ENCODE assay signal across 8 cellular contexts in the genomic region with DNA sequence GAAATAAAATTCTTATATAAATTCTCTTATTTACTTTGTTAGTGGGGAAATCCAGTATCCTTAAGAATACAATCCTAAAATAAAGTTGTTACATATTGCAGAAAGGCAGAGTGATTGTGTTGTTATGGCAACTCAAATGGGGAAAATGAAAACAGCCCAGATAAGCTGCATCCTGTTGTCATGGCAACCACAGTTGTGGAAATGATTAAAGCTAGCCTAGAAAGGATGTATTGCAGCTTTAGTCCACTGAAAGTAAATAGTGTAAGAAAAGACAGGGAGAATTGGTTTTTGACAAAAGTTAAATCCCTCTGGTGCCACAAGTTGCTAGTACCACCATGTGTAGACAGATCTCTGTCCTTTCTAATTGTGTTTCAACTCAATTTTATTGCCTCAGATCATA. TPM values are rescaled to one million over a fixed set of nuclear protein-coding genes. Genes with fewer than 3 reads are reported as not detected.
DNase-seq lines count a peak whose midpoint lies in the region; ATAC-seq, FAIRE-seq and TF ChIP-seq lines count a peak whose summit lies in the region.

No MANE protein-coding gene starts in this region.

- no peaks in the 10 kb centered on the region for H3K79me2 ChIP-seq in H1 (ENCODE audit: control insufficient read depth in 1 of 2, insufficient read depth in 2 of 2, low read length in 2 of 2)

- H3K23ac ChIP-seq in H1 (ENCODE audit: insufficient read length), result no peak overlapping the region

- no peaks in the 10 kb centered on the region for H3K9me3 Mint-ChIP-seq in stimulated activated naive CD8-positive, alpha-beta T cell treated with anti-CD3 and anti-CD28 coated beads, Interleukin-15, amount 100 ng/mL, for 72 hours

- no peak overlapping the region for H4K8ac ChIP-seq in H1 (ENCODE audit: extremely low read depth, insufficient read depth, low read length)

- H3K4me3 Mint-ChIP-seq in stimulated activated naive CD8-positive, alpha-beta T cell treated with anti-CD3 and anti-CD28 coated beads, Interleukin-15, amount 100 ng/mL, for 72 hours, result no peak overlapping the region

- TF ChIP-seq POLR2A in H1 (IDR thresholded peaks at IDR 0.05; ENCODE audit: control extremely low read depth in 1 of 2, low read depth in 2 of 2, low read length in 2 of 2), result no peak

- H3K4me3 ChIP-seq in H1 (ENCODE audit: extremely low read depth in 1 of 4, insufficient read depth in 2 of 4, low read depth in 3 of 4, low read length in 4 of 4), result no peak overlapping the region

- no peak for TF ChIP-seq EP300 in H1 (IDR thresholded peaks at IDR 0.05; ENCODE audit: borderline replicate concordance in 1 of 2, low read depth in 2 of 2, low read length in 2 of 2)

- TF ChIP-seq CTCF in H1 (IDR thresholded peaks at IDR 0.05; ENCODE audit: control extremely low read depth in 1 of 3, insufficient read depth in 1 of 3, low read depth in 1 of 3, low read length in 3 of 3), result no peak

- no peak overlapping the region for H4K5ac ChIP-seq in H1 (ENCODE audit: insufficient read length, low read depth, low read length)

- CTCF ChIA-PET in H1 (lab: Charles Lee; ENCODE audit: partially characterized antibody), result interaction anchor here (1.1 to 2.1 kb wide), 3 partner anchors 9 to 183 kb away, joined by 4 to 5 read pairs (median 4); no protein-coding TSS in a partner anchor

- H2AFZ ChIP-seq in H1 (ENCODE audit: low read length), result no peak overlapping the region

- no peak overlapping the region for H3K27ac ChIP-seq in H1 (ENCODE audit: low read depth, low read length)

- peak overlapping the region in 1 of 2 donors; percentile 57 for H3K27ac Mint-ChIP-seq in stimulated activated naive CD8-positive, alpha-beta T cell treated with anti-CD3 and anti-CD28 coated beads, Interleukin-15, amount 100 ng/mL, for 72 hours

- H3K4me2 ChIP-seq in H1 (ENCODE audit: insufficient read depth in 1 of 2, low read depth in 2 of 2, low read length in 2 of 2), result no peak overlapping the region

- no peak overlapping the region for H3K14ac ChIP-seq in H1 (ENCODE audit: insufficient read length)

- H2BK15ac ChIP-seq in H1 (ENCODE audit: low read length), result no peak overlapping the region

- H3K9me3 ChIP-seq in H1 (ENCODE audit: insufficient read depth in 2 of 2, low read depth in 1 of 2, low read length in 1 of 2), result no peaks in the 10 kb centered on the region

- ATAC-seq in left cardiac atrium, result peak in 1 of 2 donors; percentile 56
- ATAC-seq in Right ventricle myocardium inferior, result no peak
- peak; percentile 67 for ATAC-seq in stimulated activated naive CD8-positive, alpha-beta T cell treated with anti-CD3 and anti-CD28 coated beads, Interleukin-15, amount 100 ng/mL, for 72 hours
- ATAC-seq in HG03139 (IDR thresholded peaks at IDR 0.05; ENCODE audit: unreplicated experiment), result no peak
- no peak for ATAC-seq in HG02763 (IDR thresholded peaks at IDR 0.05; ENCODE audit: unreplicated experiment)

- H3K36me3 ChIP-seq in H1 (ENCODE audit: control insufficient read depth in 2 of 4, insufficient read depth in 4 of 4, low read length in 3 of 4), result no peaks in the 10 kb centered on the region

- no peak overlapping the region for H4K91ac ChIP-seq in H1 (replicated peaks; ENCODE audit: insufficient read length, low read length)

- no peak overlapping the region for H2AK5ac ChIP-seq in H1 (ENCODE audit: low read depth, low read length)

- no peak overlapping the region for H3K18ac ChIP-seq in H1 (ENCODE audit: extremely low read depth, low read length)

- H2BK12ac ChIP-seq in H1 (ENCODE audit: low read depth, low read length), result no peak overlapping the region

- H3K56ac ChIP-seq in H1 (replicated peaks; ENCODE audit: insufficient read length, low read depth, low read length), result no peak overlapping the region

- no peaks in the 10 kb centered on the region for H3K79me1 ChIP-seq in H1 (ENCODE audit: low read depth, low read length)

- peaks cover 0 to 7% (median 0%) of the 10 kb centered on the region in 4 experiments; a peak in 1 of 7 replicates for H3K4me1 ChIP-seq in H1 (replicated peaks in 1 of 4; ENCODE audit: control insufficient read depth in 3 of 4, insufficient read depth in 4 of 4, low read length in 3 of 4)

- peaks cover 14% of the 10 kb centered on the region for H3K4me1 Mint-ChIP-seq in stimulated activated naive CD8-positive, alpha-beta T cell treated with anti-CD3 and anti-CD28 coated beads, Interleukin-15, amount 100 ng/mL, for 72 hours

- no peak overlapping the region for H3K9ac ChIP-seq in H1 (replicated peaks in 1 of 4; ENCODE audit: extremely low read depth in 1 of 4, low read depth in 3 of 4, low read length in 3 of 4)

- peak; percentile 45 for FAIRE-seq in H1 (lab: Jason Lieb, UNC)

- DNase-seq in left cardiac atrium, result peak; percentile 31
- DNase-seq in Right ventricle myocardium inferior (ENCODE audit: missing footprints), result no peak
- DNase-seq in NCI-H748 treated with DMSO at 0.1 percent for 48 hours (lab: John Stamatoyannopoulos, UW), result peak; percentile 14
- no peak for DNase-seq in H1 (ENCODE audit: low read depth in 1 of 2, low spot score in 2 of 2)
- peak in 1 of 2 donors; percentile 21 for DNase-seq in stimulated activated naive CD8-positive, alpha-beta T cell treated with anti-CD3 and anti-CD28 coated beads, Interleukin-15, amount 100 ng/mL, for 72 hours
- DNase-seq in DMS79 (lab: John Stamatoyannopoulos, UW), result no peak

- no peaks in the 10 kb centered on the region for H3K27me3 Mint-ChIP-seq in stimulated activated naive CD8-positive, alpha-beta T cell treated with anti-CD3 and anti-CD28 coated beads, Interleukin-15, amount 100 ng/mL, for 72 hours

- intact Hi-C loops in left cardiac atrium (cut with DNase I) (no loop called here), Right ventricle myocardium inferior (cut with DNase I) (no loop called here)

- no peak overlapping the region for H2BK5ac ChIP-seq in H1 (ENCODE audit: low read depth, low read length)

- H2BK120ac ChIP-seq in H1 (replicated peaks; ENCODE audit: low read depth, low read length), result no peak overlapping the region

- no peak for TF ChIP-seq RAD21 in H1 (IDR thresholded peaks at IDR 0.05 in 1 of 2, conservative IDR thresholded peaks at IDR 0.05 in 1 of 2; ENCODE audit: low read depth in 2 of 2, low read length in 2 of 2)

- H3K4ac ChIP-seq in H1 (replicated peaks; ENCODE audit: insufficient read length, low read depth, low read length), result no peak overlapping the region

- no peaks in the 10 kb centered on the region for H3K27me3 ChIP-seq in H1 (replicated peaks in 1 of 4; ENCODE audit: control insufficient read depth in 3 of 4, extremely low read depth in 1 of 4, insufficient read depth in 3 of 4, low read length in 3 of 4)

- no peak overlapping the region for H2BK20ac ChIP-seq in H1 (ENCODE audit: low read length)

- H3K23me2 ChIP-seq in H1 (ENCODE audit: low read depth, low read length), result no peaks in the 10 kb centered on the region

- peaks cover 4% of the 10 kb centered on the region in 2 experiments for H4K20me1 ChIP-seq in H1 (replicated peaks in 1 of 2; ENCODE audit: control insufficient read depth in 1 of 2, insufficient read depth in 2 of 2, low read length in 2 of 2)

- POLR2A ChIA-PET in H1 (lab: Charles Lee; ENCODE audit: partially characterized antibody), result interaction anchor here (0.9 kb wide), 1 partner anchor 13 kb away, joined by 4 read pairs; no protein-coding TSS in a partner anchor

TF ChIP-seq in H1, 55 proteins besides CTCF, POLR2A, EP300 and RAD21:
- TF ChIP-seq SIN3A (conservative IDR thresholded peaks at IDR 0.05 in 1 of 2, IDR thresholded peaks at IDR 0.05 in 1 of 2; ENCODE audit: low read depth in 1 of 2, low read length in 2 of 2), result no peak
- TF ChIP-seq, protein P1, sequence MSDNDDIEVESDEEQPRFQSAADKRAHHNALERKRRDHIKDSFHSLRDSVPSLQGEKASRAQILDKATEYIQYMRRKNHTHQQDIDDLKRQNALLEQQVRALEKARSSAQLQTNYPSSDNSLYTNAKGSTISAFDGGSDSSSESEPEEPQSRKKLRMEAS (IDR thresholded peaks at IDR 0.05), result no peak
- TF ChIP-seq GABPA (IDR thresholded peaks at IDR 0.05; ENCODE audit: borderline replicate concordance, insufficient read depth, low read length), result no peak
- TF ChIP-seq BCL11A (IDR thresholded peaks at IDR 0.05; ENCODE audit: low read depth in 2 of 2, low read length in 2 of 2), result no peak
- no peak for TF ChIP-seq BACH1 (IDR thresholded peaks at IDR 0.05; ENCODE audit: low read length)
- TF ChIP-seq CBX8 (IDR thresholded peaks at IDR 0.05; ENCODE audit: borderline replicate concordance, low read depth, low read length), result no peak
- TF ChIP-seq RNF2 (IDR thresholded peaks at IDR 0.05; ENCODE audit: borderline replicate concordance, low read depth, low read length, missing control alignments, poor library complexity, severe bottlenecking), result no peak
- TF ChIP-seq, protein P2, sequence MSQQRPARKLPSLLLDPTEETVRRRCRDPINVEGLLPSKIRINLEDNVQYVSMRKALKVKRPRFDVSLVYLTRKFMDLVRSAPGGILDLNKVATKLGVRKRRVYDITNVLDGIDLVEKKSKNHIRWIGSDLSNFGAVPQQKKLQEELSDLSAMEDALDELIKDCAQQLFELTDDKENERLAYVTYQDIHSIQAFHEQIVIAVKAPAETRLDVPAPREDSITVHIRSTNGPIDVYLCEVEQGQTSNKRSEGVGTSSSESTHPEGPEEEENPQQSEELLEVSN (IDR thresholded peaks at IDR 0.05), result no peak
- TF ChIP-seq RXRA (IDR thresholded peaks at IDR 0.05; ENCODE audit: insufficient read depth, low read depth, low read length), result no peak

RNA-seq across cellular contexts. Expression of a gene that starts 43.2 kb away (rescaled TPM):
- 10 to 100 TPM; 26.0 to 26.4 TPM for total RNA-seq in left cardiac atrium
- total RNA-seq in Right ventricle myocardium inferior, result 30.9 TPM
- 24.7 and 28.1 TPM in 2 replicates for total RNA-seq in H1 (2021; fragmentation: NEBNext Ultra II Directional; extraction: Animal tissue kit (Norgen Biotek cat#: 25700))
- 8.2 and 9.9 TPM in 2 replicates for polyA plus RNA-seq in H1 (2011; rRNA removed)
- polyA plus RNA-seq in H1 (2011; cell fraction: cytosol; rRNA removed), result 12.2 TPM
- 7.7 TPM for polyA plus RNA-seq in H1 (2011; cell fraction: nucleus; rRNA removed)
- 8.9 to 15.0 TPM (median 11.0 TPM) in 4 replicates for polyA plus RNA-seq in H1 (2012, experiment 1 of 2)
- polyA plus RNA-seq in H1 (2012, experiment 2 of 2), result 1.4 TPM
- 6.5 TPM for polyA plus RNA-seq in H1 (2013, experiment 1 of 2)
- 6.5 TPM for polyA plus RNA-seq in H1 (2013, experiment 2 of 2)
- 29.2 TPM in 2 replicates for polyA minus RNA-seq in H1 (2011; rRNA and poly(A)+ RNA removed)
- 13.4 TPM for polyA minus RNA-seq in H1 (2011; cell fraction: cytosol; rRNA and poly(A)+ RNA removed)
- polyA minus RNA-seq in H1 (2011; cell fraction: nucleus; rRNA and poly(A)+ RNA removed), result 14.2 TPM

Comparison
In these comparisons a context has a peak if more than half of its experiments do, and no peak if none do; other contexts are left out.
1. DNase-seq: peak in left cardiac atrium (single experiment) and NCI-H748 treated with DMSO at 0.1 percent for 48 hours (single experiment); none in Right ventricle myocardium inferior (single experiment), H1 (0 of 2) and DMS79 (single experiment).